In the genomic region with DNA sequence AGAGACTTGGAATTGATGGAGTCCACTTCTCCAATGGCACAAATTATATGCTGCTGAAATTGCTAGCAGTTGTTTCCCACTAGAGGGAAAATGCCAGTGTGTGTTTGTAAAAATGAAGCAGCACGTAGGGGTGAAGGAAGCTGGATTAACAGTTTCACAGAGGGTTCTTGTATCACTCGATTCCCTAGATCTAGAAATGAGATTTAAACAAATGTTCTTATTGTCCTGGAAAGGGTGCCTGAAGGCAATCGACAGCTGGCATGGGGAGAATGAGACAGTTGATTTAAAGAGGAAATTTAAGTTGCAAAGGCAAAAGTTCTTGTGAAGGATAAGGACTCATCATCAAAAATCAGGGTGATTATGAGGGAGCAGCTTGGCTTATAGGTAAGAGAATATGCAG, we compare ENCODE assay signal across 36 cellular contexts.
"Had no signal": no experiment of that assay in that cellular context is flagged by ENCODE, and none has a peak within 500 bp of the region (broad histone marks: within the 10 kb centered on the region; RNA-seq: fewer than 3 reads in every experiment).

No MANE protein-coding gene starts in this region.

- H3K27ac Mint-ChIP-seq: activated CD8-positive, alpha-beta T cell treated with anti-CD3 and anti-CD28 coated beads for 36 hours; activated naive CD8-positive, alpha-beta T cell treated with anti-CD3 and anti-CD28 coated beads for 36 hours; activated T-cell treated with anti-CD3 and anti-CD28 coated beads, Interleukin-2, amount 50 U/mL, for 72 hours; activated T-helper 17 cell treated with anti-CD3 and anti-CD28 coated beads, Interleukin-2, amount 50 U/mL, for 72 hours had no signal

- H3K9me3 ChIP-seq: SJSA1 had no signal

- H3K36me3 ChIP-seq: brain microvascular endothelial cell, cardiac muscle cell, SJSA1, WERI-Rb-1 had no signal

- H3K4me1 Mint-ChIP-seq: activated naive CD8-positive, alpha-beta T cell treated with anti-CD3 and anti-CD28 coated beads for 36 hours; activated T-helper 17 cell treated with anti-CD3 and anti-CD28 coated beads, Interleukin-2, amount 50 U/mL, for 72 hours; central memory CD8-positive, alpha-beta T cell had no signal

- H3K27ac ChIP-seq: brain microvascular endothelial cell, cardiac muscle cell, KMS-11, SJSA1, WERI-Rb-1 had no signal

- H3K9me3 Mint-ChIP-seq: activated CD8-positive, alpha-beta T cell treated with anti-CD3 and anti-CD28 coated beads for 36 hours; activated naive CD8-positive, alpha-beta T cell treated with anti-CD3 and anti-CD28 coated beads for 36 hours had no signal

- H3K9ac ChIP-seq: KMS-11 had no signal

- H3K4me1 ChIP-seq: SJSA1 had no signal

- H3K27me3 ChIP-seq: brain microvascular endothelial cell, cardiac muscle cell, SJSA1 had no signal

- H3K4me3 ChIP-seq: cardiac muscle cell, SJSA1 had no signal

- H3K36me3 Mint-ChIP-seq: activated naive CD8-positive, alpha-beta T cell treated with anti-CD3 and anti-CD28 coated beads for 36 hours had no signal

- H3K4me3 Mint-ChIP-seq: activated CD8-positive, alpha-beta T cell treated with anti-CD3 and anti-CD28 coated beads for 36 hours; activated naive CD8-positive, alpha-beta T cell treated with anti-CD3 and anti-CD28 coated beads for 36 hours; activated T-cell treated with anti-CD3 and anti-CD28 coated beads, Interleukin-2, amount 50 U/mL, for 72 hours; activated T-helper 17 cell treated with anti-CD3 and anti-CD28 coated beads, Interleukin-2, amount 50 U/mL, for 72 hours; central memory CD8-positive, alpha-beta T cell had no signal

- H3K4me2 ChIP-seq: KMS-11 had no signal

- DNase-seq: activated CD4-positive, alpha-beta T cell treated with anti-CD3 and anti-CD28 coated beads for 1 hour; activated CD4-positive, alpha-beta T cell treated with anti-CD3 and anti-CD28 coated beads for 48 hours; activated CD4-positive, alpha-beta T cell treated with anti-CD3 and anti-CD28 coated beads, Interleukin-2, amount 50 U/mL, for 4 hours; activated CD4-positive, CD25-positive, alpha-beta regulatory T cell; activated CD8-positive, alpha-beta T cell treated with anti-CD3 and anti-CD28 coated beads for 36 hours; activated effector memory CD4-positive, alpha-beta T cell treated with anti-CD3 and anti-CD28 coated beads, Interleukin-2, amount 50 U/mL, for 16 hours; activated naive CD4-positive, alpha-beta T cell; activated naive CD4-positive, alpha-beta T cell treated with anti-CD3 and anti-CD28 coated beads, Interleukin-2, amount 50 U/mL, for 16 hours; activated naive CD8-positive, alpha-beta T cell treated with anti-CD3 and anti-CD28 coated beads for 36 hours; activated T-cell treated with anti-CD3 and anti-CD28 coated beads, Interleukin-2, amount 50 U/mL, for 1 hour; activated T-cell treated with anti-CD3 and anti-CD28 coated beads, Interleukin-2, amount 50 U/mL, for 72 hours; amniotic stem cell; aorta; brain microvascular endothelial cell; NCI-H1048; NCI-H1105 treated with DMSO at 0.1 percent for 48 hours; NCI-H1436; NCI-H1694; NCI-H1930; NCI-H2081 treated with DMSO at 0.1 percent for 48 hours; NCI-H226; NCI-H446 treated with DMSO at 0.1 percent for 48 hours; NCI-H69; NK-92 treated with Interleukin-12 subunit alpha and Interleukin-12 subunit beta, amount 100 ng/mL, for 24 hours; OCI-M1; SHP77; SW 1271; T-helper 1 cell; T-helper 2 cell; T-helper 9 cell; WERI-Rb-1 had no signal

- H3K27me3 Mint-ChIP-seq: activated CD8-positive, alpha-beta T cell treated with anti-CD3 and anti-CD28 coated beads for 36 hours; activated naive CD8-positive, alpha-beta T cell treated with anti-CD3 and anti-CD28 coated beads for 36 hours; activated T-helper 17 cell treated with anti-CD3 and anti-CD28 coated beads, Interleukin-2, amount 50 U/mL, for 72 hours; central memory CD8-positive, alpha-beta T cell had no signal
